Comparison of ENCODE assay signal across 11 cellular contexts in the genomic region with DNA sequence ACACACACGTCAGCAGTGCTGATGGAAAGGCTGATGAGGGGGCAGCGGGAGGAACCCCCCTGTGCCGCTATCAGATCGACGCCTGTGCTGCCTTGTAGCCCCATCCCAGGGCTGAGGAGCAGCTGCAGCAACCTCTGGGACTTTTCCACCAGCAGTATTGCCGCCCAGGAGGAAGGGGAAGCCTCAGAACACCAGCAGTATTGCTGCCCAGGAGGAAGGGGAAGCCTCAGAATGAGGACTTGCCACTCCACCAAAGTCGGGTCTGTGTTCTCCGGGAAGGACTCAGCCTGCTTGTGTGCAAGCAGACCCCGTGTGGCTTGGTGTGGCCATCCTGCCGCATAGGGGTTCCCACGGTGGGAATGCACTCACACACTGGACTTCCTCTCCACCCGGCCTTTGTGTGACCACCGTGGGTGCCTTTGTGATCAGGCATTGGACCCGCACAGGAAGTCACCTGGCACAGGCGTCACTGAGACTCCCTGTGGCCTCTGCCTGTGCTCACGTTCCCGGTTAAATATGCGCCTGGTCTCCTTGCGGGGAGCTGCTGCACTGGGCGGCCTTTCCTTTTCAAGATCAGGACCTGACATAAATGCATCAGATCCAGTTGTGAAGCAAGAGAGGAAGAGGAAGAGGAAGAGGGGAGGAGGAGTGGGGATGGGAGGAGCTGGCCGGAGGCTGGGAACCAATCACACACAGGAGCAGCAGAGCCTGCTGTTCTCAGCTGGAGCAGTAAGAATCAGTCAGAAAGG.
DNase-seq lines count a peak whose midpoint lies in the region; ATAC-seq, FAIRE-seq and TF ChIP-seq lines count a peak whose summit lies in the region.
"Had no signal": no experiment of that assay in that cellular context is flagged by ENCODE, and none has a peak within 500 bp of the region (broad histone marks: within the 10 kb centered on the region; RNA-seq: fewer than 3 reads in every experiment).

No MANE protein-coding gene starts in this region.

- peaks cover 66 to 85% of the 10 kb centered on the region in 2 experiments for H3K27me3 ChIP-seq in K562 (ENCODE audit: control insufficient read depth in 2 of 2, insufficient read depth in 2 of 2, low read length in 2 of 2)

- in situ Hi-C loops in K562 (cut with MboI), result no loop called here

- H3K4me3 ChIP-seq in NB4 (ENCODE audit: low read depth, low read length) (no peak overlapping the region), K562 (no peak overlapping the region)

- no peak for FAIRE-seq in K562 (lab: Jason Lieb, UNC)

- intact Hi-C loops in K562 (cut with micrococcal nuclease), result no loop called here

- H3K79me2 ChIP-seq in K562 (ENCODE audit: control insufficient read depth, insufficient read depth, low read length), result no peaks in the 10 kb centered on the region

- no peak overlapping the region for H3K27ac ChIP-seq in K562 (ENCODE audit: extremely low read depth, low read depth, low read length)

- H4K20me1 ChIP-seq in K562 (replicated peaks; ENCODE audit: control insufficient read depth, insufficient read depth, low read length), result peaks cover 10% of the 10 kb centered on the region

- CTCF ChIA-PET in activated naive CD4-positive, alpha-beta T cell treated with anti-CD3 and anti-CD28 coated beads, Interleukin-2, amount 10 ng/mL, durations not matched to agents 7 days and 5 days (lab: Charles Lee), result no interaction called here
- CTCF ChIA-PET in K562 (lab: Yijun Ruan, JAX; ENCODE audit: low intra/inter-chr PET ratio), result no interaction called here

- peaks cover 22% of the 10 kb centered on the region for H3K4me1 Mint-ChIP-seq in activated naive CD4-positive, alpha-beta T cell treated with anti-CD3 and anti-CD28 coated beads, Interleukin-2, amount 10 ng/mL, durations not matched to agents 7 days and 5 days
- H3K4me1 Mint-ChIP-seq in stimulated activated memory B cell treated with anti-CD40 and anti-IgM and Interleukin-4, amounts not matched to agents 10 μg/mL and 1 μg/mL and 100 μg/mL, for 72 hours, result no peaks in the 10 kb centered on the region
- H3K4me1 Mint-ChIP-seq in stimulated activated effector memory CD8-positive, alpha-beta T cell treated with anti-CD3 and anti-CD28 coated beads, Interleukin-12 subunit alpha, Interleukin-12 subunit beta, amount 100 ng/mL, for 72 hours, result peaks cover 5% of the 10 kb centered on the region

- H3K27me3 Mint-ChIP-seq in activated naive CD4-positive, alpha-beta T cell treated with anti-CD3 and anti-CD28 coated beads, Interleukin-2, amount 10 ng/mL, durations not matched to agents 7 days and 5 days, result peaks cover 78% of the 10 kb centered on the region
- H3K27me3 Mint-ChIP-seq in stimulated activated memory B cell treated with anti-CD40 and anti-IgM and Interleukin-4, amounts not matched to agents 10 μg/mL and 1 μg/mL and 100 μg/mL, for 72 hours, result peaks cover 29% of the 10 kb centered on the region

- BruUV-seq in K562 (replicated peaks; lab: Mats Ljungman, UMichigan), result no TSS peak

- no peak overlapping the region for H3K4me2 ChIP-seq in K562 (ENCODE audit: insufficient read depth, low read length)

- H3K36me3 ChIP-seq in K562 (ENCODE audit: control insufficient read depth, insufficient read depth, low read length), result no peaks in the 10 kb centered on the region

- H3K4me3 Mint-ChIP-seq in activated naive CD4-positive, alpha-beta T cell treated with anti-CD3 and anti-CD28 coated beads, Interleukin-2, amount 10 ng/mL, durations not matched to agents 7 days and 5 days, result peak overlapping the region; percentile 63
- peak overlapping the region; percentile 49 for H3K4me3 Mint-ChIP-seq in stimulated activated memory B cell treated with anti-CD40 and anti-IgM and Interleukin-4, amounts not matched to agents 10 μg/mL and 1 μg/mL and 100 μg/mL, for 72 hours
- no peak overlapping the region for H3K4me3 Mint-ChIP-seq in stimulated activated effector memory CD8-positive, alpha-beta T cell treated with anti-CD3 and anti-CD28 coated beads, Interleukin-12 subunit alpha, Interleukin-12 subunit beta, amount 100 ng/mL, for 72 hours

- H3K9ac ChIP-seq in K562 (ENCODE audit: insufficient read depth in 1 of 2, low read depth in 2 of 2, low read length in 2 of 2), result no peak overlapping the region

- H3K36me3 Mint-ChIP-seq in activated naive CD4-positive, alpha-beta T cell treated with anti-CD3 and anti-CD28 coated beads, Interleukin-2, amount 10 ng/mL, durations not matched to agents 7 days and 5 days, result no peaks in the 10 kb centered on the region
- no peaks in the 10 kb centered on the region for H3K36me3 Mint-ChIP-seq in stimulated activated memory B cell treated with anti-CD40 and anti-IgM and Interleukin-4, amounts not matched to agents 10 μg/mL and 1 μg/mL and 100 μg/mL, for 72 hours
- no peaks in the 10 kb centered on the region for H3K36me3 Mint-ChIP-seq in stimulated activated effector memory CD8-positive, alpha-beta T cell treated with anti-CD3 and anti-CD28 coated beads, Interleukin-12 subunit alpha, Interleukin-12 subunit beta, amount 100 ng/mL, for 72 hours

- peaks cover 4% of the 10 kb centered on the region; the same call in 1 of the 2 replicates for H3K9me3 ChIP-seq in K562 (replicated peaks; ENCODE audit: control insufficient read depth, insufficient read depth, low read depth, low read length)

- peaks cover 0 to 4% of the 10 kb centered on the region in 2 experiments; a peak in 1 of 5 replicates for H3K4me1 ChIP-seq in K562 (replicated peaks in 1 of 2; ENCODE audit: control insufficient read depth in 2 of 2, insufficient read depth in 2 of 2, low read length in 2 of 2)

- peaks cover 2% of the 10 kb centered on the region for H3K9me3 Mint-ChIP-seq in activated naive CD4-positive, alpha-beta T cell treated with anti-CD3 and anti-CD28 coated beads, Interleukin-2, amount 10 ng/mL, durations not matched to agents 7 days and 5 days
- no peaks in the 10 kb centered on the region for H3K9me3 Mint-ChIP-seq in stimulated activated memory B cell treated with anti-CD40 and anti-IgM and Interleukin-4, amounts not matched to agents 10 μg/mL and 1 μg/mL and 100 μg/mL, for 72 hours
- H3K9me3 Mint-ChIP-seq in stimulated activated effector memory CD8-positive, alpha-beta T cell treated with anti-CD3 and anti-CD28 coated beads, Interleukin-12 subunit alpha, Interleukin-12 subunit beta, amount 100 ng/mL, for 72 hours, result no peaks in the 10 kb centered on the region

- POLR2A ChIA-PET in K562 (lab: Yijun Ruan, JAX), result interaction anchor here (0.7 to 1.4 kb wide), 2 partner anchors 9 to 17 kb away, joined by 3 to 4 read pairs; no protein-coding TSS in a partner anchor

- no peak overlapping the region for H3K27ac Mint-ChIP-seq in activated naive CD4-positive, alpha-beta T cell treated with anti-CD3 and anti-CD28 coated beads, Interleukin-2, amount 10 ng/mL, durations not matched to agents 7 days and 5 days
- no peak overlapping the region for H3K27ac Mint-ChIP-seq in stimulated activated memory B cell treated with anti-CD40 and anti-IgM and Interleukin-4, amounts not matched to agents 10 μg/mL and 1 μg/mL and 100 μg/mL, for 72 hours
- no peak overlapping the region for H3K27ac Mint-ChIP-seq in stimulated activated effector memory CD8-positive, alpha-beta T cell treated with anti-CD3 and anti-CD28 coated beads, Interleukin-12 subunit alpha, Interleukin-12 subunit beta, amount 100 ng/mL, for 72 hours
- H3K27ac Mint-ChIP-seq: progenitor cell of endocrine pancreas had no signal

- ATAC-seq in K562, result no peak
- ATAC-seq in stimulated activated memory B cell treated with anti-CD40 and anti-IgM and Interleukin-4, amounts not matched to agents 10 μg/mL and 1 μg/mL and 100 μg/mL, for 72 hours, result no peak
- ATAC-seq in HG02885 (IDR thresholded peaks at IDR 0.05; ENCODE audit: poor library complexity, unreplicated experiment), result no peak
- ATAC-seq in stimulated activated effector memory CD8-positive, alpha-beta T cell treated with anti-CD3 and anti-CD28 coated beads, Interleukin-12 subunit alpha, Interleukin-12 subunit beta, amount 100 ng/mL, for 72 hours, result no peak
- ATAC-seq: PC-3 had no signal

- TF ChIP-seq EP300 in K562 (IDR thresholded peaks at IDR 0.05; ENCODE audit: low read length), result no peak

- WGBS in K562 (ENCODE audit: insufficient coverage, low coverage, missing lambda C conversion rate), result under 1% methylated on average over 21 of the region's 21 CpGs

- no peak for TF ChIP-seq POLR2A in NB4 (IDR thresholded peaks at IDR 0.05; ENCODE audit: extremely low read depth, insufficient read length)
- TF ChIP-seq POLR2A in K562 (conservative IDR thresholded peaks at IDR 0.05), result no peak

- H2AFZ ChIP-seq in K562 (ENCODE audit: low read depth, low read length), result no peak overlapping the region

- no peak for TF ChIP-seq RAD21 in K562 (CRISPR knock-in tag; conservative IDR thresholded peaks at IDR 0.05 in 1 of 2, IDR thresholded peaks at IDR 0.05 in 1 of 2)

- TF ChIP-seq CTCF in NB4 (IDR thresholded peaks at IDR 0.05; ENCODE audit: low read depth, low read length) (no peak), K562 (IDR thresholded peaks at IDR 0.05 in 2 of 3, conservative IDR thresholded peaks at IDR 0.05 in 1 of 3; ENCODE audit: insufficient read depth in 2 of 3, low read depth in 1 of 3, low read length in 3 of 3) (no peak)

- H3K9me1 ChIP-seq in K562 (ENCODE audit: control insufficient read depth, insufficient read depth, low read length), result no peaks in the 10 kb centered on the region

- no peak for DNase-seq in activated naive CD4-positive, alpha-beta T cell treated with anti-CD3 and anti-CD28 coated beads, Interleukin-2, amount 10 ng/mL, durations not matched to agents 7 days and 5 days
- DNase-seq in activated naive CD4-positive, alpha-beta T cell (lab: John Stamatoyannopoulos, UW), result no peak
- DNase-seq in NB4 (ENCODE audit: low read depth) (peak; percentile 82), K562 (ENCODE audit: extremely low read depth in 1 of 4, low spot score in 3 of 4) (no peak), GM19240 (ENCODE audit: insufficient read length, low spot score) (no peak)
- DNase-seq in stimulated activated effector memory CD8-positive, alpha-beta T cell treated with anti-CD3 and anti-CD28 coated beads, Interleukin-12 subunit alpha, Interleukin-12 subunit beta, amount 100 ng/mL, for 72 hours (ENCODE audit: low spot score in 2 of 2), result no peak
- DNase-seq: AML-193, PC-3 had no signal

TF ChIP-seq in K562, 482 proteins besides CTCF, POLR2A, EP300 and RAD21:
- TF ChIP-seq EZH2 (IDR thresholded peaks at IDR 0.05; ENCODE audit: borderline replicate concordance, low read depth, low read length) (0 out of 2 replicates have a peak, but pooled peaks have one; percentile 19), ZNF212 (CRISPR knock-in tag; IDR thresholded peaks at IDR 0.05) (no peak)
